Comparison of ENCODE assay signal across 9 cellular contexts in genomic region chr1:164875518-164875917, GRCh38.
"Had no signal": no experiment of that assay in that cellular context is flagged by ENCODE, and none has a peak within 500 bp of the region (broad histone marks: within the 10 kb centered on the region; RNA-seq: fewer than 3 reads in every experiment).

No MANE protein-coding gene starts in this region.

- H3K4me3 ChIP-seq: GM23248, HAP-1 had no signal

- H3K9me3 ChIP-seq: HAP-1 had no signal

- H3K4me3 Mint-ChIP-seq: HFFc6, IgD-negative memory B cell had no signal

- H3K9me3 Mint-ChIP-seq: HFFc6 had no signal

- H3K36me3 ChIP-seq: HAP-1 had no signal

- H3K27ac Mint-ChIP-seq: HFFc6, IgD-negative memory B cell had no signal

- H3K36me3 Mint-ChIP-seq: IgD-negative memory B cell had no signal

- H3K4me1 Mint-ChIP-seq: IgD-negative memory B cell had no signal

- ATAC-seq: HCT116, HepG2 had no signal

- DNase-seq: GM23248, GOT3, H7, HFFc6 had no signal

- H3K27ac ChIP-seq: GM23248, HL-60 had no signal

- H3K4me1 ChIP-seq: HAP-1 had no signal
